Comparison of ENCODE assay signal across 8 cellular contexts in genomic region chr12:54560374-54560858, GRCh38. TPM values are rescaled to one million over a fixed set of nuclear protein-coding genes. Genes with fewer than 3 reads are reported as not detected.
DNase-seq lines count a peak whose midpoint lies in the region; ATAC-seq, FAIRE-seq and TF ChIP-seq lines count a peak whose summit lies in the region.

No MANE protein-coding gene starts in this region.

- H3K27ac Mint-ChIP-seq in nephron progenitor cell: no peak overlapping the region
- peak overlapping the region; percentile 72 for H3K27ac Mint-ChIP-seq in stimulated activated naive CD8-positive, alpha-beta T cell treated with anti-CD3 and anti-CD28 coated beads, Interleukin-15, Interleukin-2, amounts not matched to agents 100 ng/mL and 50 ng/mL, for 24 hours

- DNase-seq in A549 (ENCODE audit: low read depth in 1 of 2, low spot score in 1 of 2) (peak; percentile 80 to 94), fibroblast of villous mesenchyme (ENCODE audit: low read depth) (peak; percentile 52), nephron progenitor cell (peak; percentile 78)
- peak; percentile 73 for DNase-seq in activated effector memory CD4-positive, alpha-beta T cell treated with Interleukin-2 at 50 U/mL for 16 hours

- H3K4me3 ChIP-seq in A549 (peak overlapping the region; percentile 39), OCI-LY1 (ENCODE audit: low read depth, low read length, poor library complexity, severe bottlenecking) (peak overlapping the region; percentile 41), fibroblast of villous mesenchyme (ENCODE audit: low read depth, low read length) (peak overlapping the region; percentile 40)

- H3K27ac ChIP-seq in A549 (peak overlapping the region in 1 of 2 experiments; percentile 44; a peak in 2 of 6 replicates), OCI-LY1 (ENCODE audit: low read depth, low read length, poor library complexity, severe bottlenecking) (no peak overlapping the region)

- WGBS in A549 (ENCODE audit: missing lambda C conversion rate): 3% methylated on average over 14 of the region's 14 CpGs

- CTCF ChIA-PET in A549 (lab: Yijun Ruan, JAX): interaction anchor here (0.7 to 1.5 kb wide), 4 partner anchors 19 to 161 kb away, joined by 3 to 12 read pairs (median 4); no protein-coding TSS in a partner anchor

- H3K4me2 ChIP-seq in A549 (peak overlapping the region; percentile 73), OCI-LY1 (ENCODE audit: low read length) (peak overlapping the region; percentile 66)

- no peak for TF ChIP-seq EP300 in A549 (IDR thresholded peaks at IDR 0.05)

- H3K4me1 ChIP-seq in A549 (peaks cover under 1% of the 10 kb centered on the region; the same call in 1 of the 3 replicates), OCI-LY1 (ENCODE audit: insufficient read depth, low read length, severe bottlenecking) (peaks cover 17% of the 10 kb centered on the region)

- FAIRE-seq in A549 (lab: Jason Lieb, UNC): no peak

- H3K4me1 Mint-ChIP-seq in nephron progenitor cell: peaks cover 50% of the 10 kb centered on the region
- H3K4me1 Mint-ChIP-seq in stimulated activated naive CD8-positive, alpha-beta T cell treated with anti-CD3 and anti-CD28 coated beads, Interleukin-15, Interleukin-2, amounts not matched to agents 100 ng/mL and 50 ng/mL, for 24 hours (ENCODE audit: low read depth): peaks cover 27% of the 10 kb centered on the region

- peak; percentile 91 to 99 for ATAC-seq in A549
- ATAC-seq in GM18870 (IDR thresholded peaks at IDR 0.05; ENCODE audit: unreplicated experiment): peak; percentile 94
- peak; percentile 100 for ATAC-seq in HG03103 (IDR thresholded peaks at IDR 0.05; ENCODE audit: low read depth, unreplicated experiment)

- H2AFZ ChIP-seq in OCI-LY1 (ENCODE audit: low read length): 0 out of 2 replicates have a peak overlapping the region, but pooled peaks have one; percentile 55

- H3K79me2 ChIP-seq in OCI-LY1 (ENCODE audit: insufficient read depth, low read length): no peaks in the 10 kb centered on the region

- TF ChIP-seq RAD21 in A549 (conservative IDR thresholded peaks at IDR 0.05 in 1 of 2, IDR thresholded peaks at IDR 0.05 in 1 of 2): no peak

- no peaks in the 10 kb centered on the region for H3K36me3 Mint-ChIP-seq in nephron progenitor cell (ENCODE audit: low read depth)
- H3K36me3 Mint-ChIP-seq in stimulated activated naive CD8-positive, alpha-beta T cell treated with anti-CD3 and anti-CD28 coated beads, Interleukin-15, Interleukin-2, amounts not matched to agents 100 ng/mL and 50 ng/mL, for 24 hours (ENCODE audit: low read depth): peaks cover 3% of the 10 kb centered on the region

- H3K27me3 Mint-ChIP-seq in nephron progenitor cell (ENCODE audit: low read depth, poor library complexity): peaks cover 38% of the 10 kb centered on the region
- H3K27me3 Mint-ChIP-seq in stimulated activated naive CD8-positive, alpha-beta T cell treated with anti-CD3 and anti-CD28 coated beads, Interleukin-15, Interleukin-2, amounts not matched to agents 100 ng/mL and 50 ng/mL, for 24 hours: no peaks in the 10 kb centered on the region

- POLR2A ChIA-PET in A549 (lab: Yijun Ruan, JAX): interaction anchor here (1.6 kb wide), 1 partner anchor 11 kb away, joined by 4 read pairs; the partner anchor contains the start of gene PDE1B

- no peaks in the 10 kb centered on the region for H4K20me1 ChIP-seq in OCI-LY1 (ENCODE audit: insufficient read depth, low read length)

- peak overlapping the region; percentile 32; the same call in 1 of the 2 replicates for H3K9ac ChIP-seq in OCI-LY1 (ENCODE audit: low read length)

- peak overlapping the region; percentile 70 for H3K4me3 Mint-ChIP-seq in nephron progenitor cell
- H3K4me3 Mint-ChIP-seq in stimulated activated naive CD8-positive, alpha-beta T cell treated with anti-CD3 and anti-CD28 coated beads, Interleukin-15, Interleukin-2, amounts not matched to agents 100 ng/mL and 50 ng/mL, for 24 hours: peak overlapping the region; percentile 76

- no peaks in the 10 kb centered on the region for H3F3A ChIP-seq in OCI-LY1 (ENCODE audit: insufficient read depth, low read length)

- no peaks in the 10 kb centered on the region for H3K27me3 ChIP-seq in OCI-LY1 (ENCODE audit: insufficient read depth, low read length)

- TF ChIP-seq CTCF in A549 (IDR thresholded peaks at IDR 0.05): no peak
- no peak for TF ChIP-seq CTCF in OCI-LY1 (IDR thresholded peaks at IDR 0.05; ENCODE audit: low read length)
- TF ChIP-seq CTCF in fibroblast of villous mesenchyme (IDR thresholded peaks at IDR 0.05; ENCODE audit: insufficient read depth, low read depth, low read length): no peak
- TF ChIP-seq CTCF in nephron progenitor cell (IDR thresholded peaks at IDR 0.05): no peak

- no peaks in the 10 kb centered on the region for H3K9me3 Mint-ChIP-seq in nephron progenitor cell
- H3K9me3 Mint-ChIP-seq in stimulated activated naive CD8-positive, alpha-beta T cell treated with anti-CD3 and anti-CD28 coated beads, Interleukin-15, Interleukin-2, amounts not matched to agents 100 ng/mL and 50 ng/mL, for 24 hours: no peaks in the 10 kb centered on the region

- no peaks in the 10 kb centered on the region for H3K9me2 ChIP-seq in OCI-LY1 (ENCODE audit: low read depth, low read length)

- TF ChIP-seq POLR2A in A549 (IDR thresholded peaks at IDR 0.05; ENCODE audit: low read length): no peak

- no peaks in the 10 kb centered on the region for H3K9me3 ChIP-seq in A549
- H3K9me3 ChIP-seq in OCI-LY1 (ENCODE audit: low read length): no peaks in the 10 kb centered on the region

- no peaks in the 10 kb centered on the region for H3K36me3 ChIP-seq in OCI-LY1 (ENCODE audit: insufficient read depth, low read length)

TF ChIP-seq in A549, 52 proteins besides CTCF, POLR2A, EP300 and RAD21:
- TF ChIP-seq HEYL (CRISPR knock-in tag; IDR thresholded peaks at IDR 0.05) (no peak), NFE2L2 (conservative IDR thresholded peaks at IDR 0.05; ENCODE audit: low read length) (no peak), KDM5A (IDR thresholded peaks at IDR 0.05) (no peak), ZSCAN20 (CRISPR knock-in tag; IDR thresholded peaks at IDR 0.05) (no peak), CBX2 (IDR thresholded peaks at IDR 0.05; ENCODE audit: borderline replicate concordance, low read depth) (no peak), NR3C1 (IDR thresholded peaks at IDR 0.05) (no peak), RFX5 (IDR thresholded peaks at IDR 0.05) (0 out of 2 replicates have a peak, but pooled peaks have one; percentile 39), HOXA7 (CRISPR knock-in tag; IDR thresholded peaks at IDR 0.05) (no peak)

RNA-seq across cellular contexts. Expression of gene PDE1B, which starts 11.0 kb away (rescaled TPM):
- polyA plus RNA-seq in A549 (2011; rRNA removed) (0.08 TPM in 1 of 2 replicates, not detected in the other), A549 (2017; fragmentation: RNase III; extraction: RNeasy Plus Mini Kit Qiagen cat#74134 plus additional on column Dnase treatment) (0.04 to 0.05 TPM in 2 of 3 replicates, not detected in the other)
- polyA plus RNA-seq in A549 (2012; cell fraction: cytosol; rRNA removed): 0.03 TPM in 2 replicates
- polyA plus RNA-seq in A549 (2012; cell fraction: nucleus; rRNA removed): 0.05 and 0.07 TPM in 2 replicates
- polyA minus RNA-seq in A549 (2011; rRNA and poly(A)+ RNA removed): 0.25 TPM in 1 of 2 replicates, not detected in the other
- not detected in 2 replicates for total RNA-seq in fibroblast of villous mesenchyme

RNA-seq across cellular contexts. Expression of gene PPP1R1A, which starts 28.0 kb away (rescaled TPM):
- polyA plus RNA-seq in A549 (2011; rRNA removed) (not detected in 2 replicates), A549 (2017; fragmentation: RNase III; extraction: RNeasy Plus Mini Kit Qiagen cat#74134 plus additional on column Dnase treatment) (0.09 TPM in 1 of 3 replicates, not detected in the others)
- polyA plus RNA-seq in A549 (2012; cell fraction: cytosol; rRNA removed): 0.01 and 0.03 TPM in 2 replicates
- polyA plus RNA-seq in A549 (2012; cell fraction: nucleus; rRNA removed): not detected in 2 replicates
- 0.10 TPM in 1 of 2 replicates, not detected in the other for polyA minus RNA-seq in A549 (2011; rRNA and poly(A)+ RNA removed)
- not detected in 2 replicates for total RNA-seq in fibroblast of villous mesenchyme
